Comparison of ENCODE assay signal across 9 cellular contexts in genomic region chr2:25453199-25453903, GRCh38.
A peak's percentile ranks its signal among the peaks of the same experiment; 100 is the strongest.
DNase-seq lines count a peak whose midpoint lies in the region; ATAC-seq and TF ChIP-seq lines count a peak whose summit lies in the region.
"Had no signal": no experiment of that assay in that cellular context is flagged by ENCODE, and none has a peak within 500 bp of the region (broad histone marks: within the 10 kb centered on the region; RNA-seq: fewer than 3 reads in every experiment).

No MANE protein-coding gene starts in this region.

- TF ChIP-seq POLR2A in breast epithelium (IDR thresholded peaks at IDR 0.05): no peak

- no peaks in the 10 kb centered on the region for H3K27me3 Mint-ChIP-seq in effector memory CD8-positive, alpha-beta T cell

- no peaks in the 10 kb centered on the region for H3K4me1 ChIP-seq in breast epithelium

- H3K36me3 Mint-ChIP-seq in effector memory CD8-positive, alpha-beta T cell (ENCODE audit: insufficient read depth): peaks cover 7% of the 10 kb centered on the region

- intact Hi-C loops in breast epithelium (cut with DNase I; ENCODE audit: low total_unique reads): no loop called here

- H3K27ac ChIP-seq in breast epithelium: no peak overlapping the region

- no peaks in the 10 kb centered on the region for H3K4me1 Mint-ChIP-seq in effector memory CD8-positive, alpha-beta T cell (ENCODE audit: low read depth in 2 of 2)

- TF ChIP-seq CTCF in epithelial cell of esophagus (IDR thresholded peaks at IDR 0.05; ENCODE audit: insufficient read depth, low read depth, low read length, missing control alignments) (no peak), breast epithelium (IDR thresholded peaks at IDR 0.05) (no peak)

- H3K9me3 ChIP-seq in breast epithelium: no peaks in the 10 kb centered on the region

- no peaks in the 10 kb centered on the region for H3K36me3 ChIP-seq in breast epithelium

- H3K9me3 Mint-ChIP-seq in effector memory CD8-positive, alpha-beta T cell: no peaks in the 10 kb centered on the region

- no peak overlapping the region for H3K27ac Mint-ChIP-seq in effector memory CD8-positive, alpha-beta T cell

- H3K27me3 ChIP-seq in breast epithelium: no peaks in the 10 kb centered on the region

- ATAC-seq in GM19452 (IDR thresholded peaks at IDR 0.05; ENCODE audit: unreplicated experiment): peak; percentile 82
- ATAC-seq in HG03432 (IDR thresholded peaks at IDR 0.05; ENCODE audit: unreplicated experiment): peak; percentile 85
- ATAC-seq in effector memory CD8-positive, alpha-beta T cell (replicated peaks): no peak

- H3K4me3 Mint-ChIP-seq in effector memory CD8-positive, alpha-beta T cell: no peak overlapping the region

- no peak overlapping the region for H3K4me3 ChIP-seq in epithelial cell of esophagus (ENCODE audit: low read length)
- no peak overlapping the region for H3K4me3 ChIP-seq in breast epithelium

- DNase-seq in EL (peak; percentile 2), epithelial cell of esophagus (ENCODE audit: low read depth) (peak; percentile 13), breast epithelium (ENCODE audit: low spot score in 2 of 2) (no peak), A172 (ENCODE audit: low spot score) (no peak), kidney glomerular epithelial cell (lab: John Stamatoyannopoulos, UW) (no peak)
- DNase-seq in effector memory CD8-positive, alpha-beta T cell: no peak
- DNase-seq: DND-41 had no signal

Comparison
In these comparisons a context has a peak if more than half of its experiments do, and no peak if none do; other contexts are left out.
1. DNase-seq: peak in EL (single experiment) and epithelial cell of esophagus (single experiment); none in breast epithelium (0 of 2), A172 (single experiment), kidney glomerular epithelial cell (single experiment) and effector memory CD8-positive, alpha-beta T cell (0 of 3).